In genomic region chr7:110568932-110569331, GRCh38 we compare ENCODE assay signal across 24 cellular contexts.
DNase-seq lines count a peak whose midpoint lies in the region; ATAC-seq and TF ChIP-seq lines count a peak whose summit lies in the region.
"Had no signal": no experiment of that assay in that cellular context is flagged by ENCODE, and none has a peak within 500 bp of the region (broad histone marks: within the 10 kb centered on the region; RNA-seq: fewer than 3 reads in every experiment).

No MANE protein-coding gene starts in this region.

- no peaks in the 10 kb centered on the region for H3K4me1 ChIP-seq in foreskin keratinocyte
- H3K4me1 ChIP-seq: Peyer's patch, testis, uterus had no signal

- peak; percentile 39 for ATAC-seq in foreskin keratinocyte
- ATAC-seq in GM18870 (IDR thresholded peaks at IDR 0.05; ENCODE audit: unreplicated experiment), result no peak
- ATAC-seq: activated T-cell treated with anti-CD3 and anti-CD28 coated beads, Interleukin-2, amount 50 U/mL, for 4 hours; esophagus mucosa; left ventricle myocardium superior; natural killer cell had no signal

- H3K27ac ChIP-seq in foreskin keratinocyte, result no peak overlapping the region
- H3K27ac ChIP-seq: adrenal gland, brain microvascular endothelial cell, Peyer's patch, testis, uterus, VCaP had no signal

- no peaks in the 10 kb centered on the region for H3K27me3 ChIP-seq in foreskin keratinocyte
- H3K27me3 ChIP-seq: adrenal gland, brain microvascular endothelial cell, Peyer's patch, testis, uterus had no signal

- TF ChIP-seq CTCF in foreskin keratinocyte (conservative IDR thresholded peaks at IDR 0.05), result no peak

- DNase-seq in COLO829 (ENCODE audit: low spot score), result peak; percentile 72
- peak; percentile 51 for DNase-seq in H4 (ENCODE audit: low spot score)
- DNase-seq in NCI-H69 (lab: John Stamatoyannopoulos, UW), result peak; percentile 83
- DNase-seq in foreskin keratinocyte, result peak in 1 of 2 donors; percentile 52
- DNase-seq in NK-92 treated with Interleukin-12 subunit alpha and Interleukin-12 subunit beta, amount 100 ng/mL, for 24 hours (lab: John Stamatoyannopoulos, UW), result no peak
- DNase-seq in DMS79 treated with DMSO at 0.1 percent for 48 hours (lab: John Stamatoyannopoulos, UW), result no peak
- DNase-seq: activated CD4-positive, alpha-beta T cell treated with anti-CD3 and anti-CD28 coated beads for 48 hours; activated naive CD4-positive, alpha-beta T cell; activated T-cell treated with anti-CD3 and anti-CD28 coated beads, Interleukin-2, amount 50 U/mL, for 4 hours; adrenal gland; brain microvascular endothelial cell; effector memory CD4-positive, alpha-beta T cell; hippocampal formation; left ventricle myocardium superior; natural killer cell; NCI-H345; Peyer's patch; stimulated activated CD4-positive, alpha-beta T cell treated with anti-CD3 and anti-CD28 coated beads, Interleukin-2, amount 100 ng/mL, for 48 hours; stimulated activated naive CD4-positive, alpha-beta T cell; testis; uterus had no signal

Comparison
In these comparisons a context has a peak if more than half of its experiments do, and no peak if none do; other contexts are left out.
1. DNase-seq: peak in COLO829 (single experiment), H4 (single experiment) and NCI-H69 (single experiment); none in NK-92 treated with Interleukin-12 subunit alpha and Interleukin-12 subunit beta, amount 100 ng/mL, for 24 hours (single experiment) and DMS79 treated with DMSO at 0.1 percent for 48 hours (single experiment).